8 cellular contexts compared by ENCODE assay signal in the genomic region with DNA sequence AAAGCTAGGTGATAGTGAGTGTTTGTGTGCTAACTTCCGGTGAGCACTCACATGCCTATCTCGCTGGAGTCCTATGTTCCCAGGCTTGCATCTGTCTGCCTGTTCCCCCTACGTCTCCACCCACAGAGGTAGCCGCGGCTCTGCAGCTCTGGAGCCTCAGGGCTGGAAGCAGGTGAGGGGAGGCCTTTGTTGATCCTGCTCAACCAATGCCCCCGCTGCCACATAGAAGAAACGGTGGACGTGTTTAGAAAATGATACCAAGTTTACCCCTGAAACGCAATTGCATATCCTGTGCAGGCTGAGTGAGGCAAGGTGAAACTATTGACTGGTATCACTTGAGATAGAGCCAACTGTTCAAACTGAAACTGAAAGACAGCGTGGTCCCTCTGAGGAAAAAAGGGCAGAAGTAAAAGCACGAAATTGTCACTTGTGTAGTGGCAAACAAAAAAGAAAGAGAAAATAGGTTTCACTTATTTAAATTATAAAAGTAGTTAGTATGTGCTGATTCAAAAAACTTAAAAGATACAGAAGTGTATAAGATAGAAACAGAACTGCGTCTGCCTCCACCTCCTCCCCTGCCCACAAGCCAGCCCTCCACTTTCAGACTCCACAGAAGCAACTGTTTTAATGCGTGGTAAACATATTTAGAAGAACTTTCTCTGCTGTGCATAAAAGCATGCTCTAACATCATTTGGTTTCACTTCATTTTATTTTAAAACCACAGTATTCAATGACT. TPM values are rescaled to one million over a fixed set of nuclear protein-coding genes. Genes with fewer than 3 reads are reported as not detected.
DNase-seq lines count a peak whose midpoint lies in the region; ATAC-seq and TF ChIP-seq lines count a peak whose summit lies in the region.

No MANE protein-coding gene starts in this region.

- H3K27me3 Mint-ChIP-seq in activated T-cell treated with anti-CD3 and anti-CD28 coated beads, Interleukin-2, amount 50 U/mL, for 4 hours (ENCODE audit: low read depth) = no peaks in the 10 kb centered on the region
- peaks cover 12% of the 10 kb centered on the region for H3K27me3 Mint-ChIP-seq in memory B cell

- H3K36me3 ChIP-seq in thyroid gland (no peaks in the 10 kb centered on the region), aorta (ENCODE audit: control insufficient read depth in 1 of 2, insufficient read depth in 2 of 2, low read length in 1 of 2) (no peaks in the 10 kb centered on the region)

- peaks cover 35% of the 10 kb centered on the region for H3K4me1 Mint-ChIP-seq in activated T-cell treated with anti-CD3 and anti-CD28 coated beads, Interleukin-2, amount 50 U/mL, for 4 hours (ENCODE audit: low read depth)
- H3K4me1 Mint-ChIP-seq in memory B cell = peaks cover 19% of the 10 kb centered on the region

- TF ChIP-seq POLR2A in thyroid gland (IDR thresholded peaks at IDR 0.05) = no peak

- peaks cover 6% of the 10 kb centered on the region for H3K9me3 Mint-ChIP-seq in activated T-cell treated with anti-CD3 and anti-CD28 coated beads, Interleukin-2, amount 50 U/mL, for 4 hours
- no peaks in the 10 kb centered on the region for H3K9me3 Mint-ChIP-seq in memory B cell

- no peak for TF ChIP-seq CTCF in thyroid gland (IDR thresholded peaks at IDR 0.05)

- H3K27me3 ChIP-seq in thyroid gland = no peaks in the 10 kb centered on the region
- H3K27me3 ChIP-seq in aorta (ENCODE audit: control insufficient read depth in 1 of 2, insufficient read depth in 2 of 2, low read length in 1 of 2) = no peaks in the 10 kb centered on the region

- 65 to 77% methylated on average over 13 of the region's 13 CpGs for WGBS in thyroid gland, 2 donors
- 82 to 86% methylated on average over 13 of the region's 13 CpGs for whole genome bisulfite sequencing in aorta, 2 donors

- no peak overlapping the region for H3K4me3 ChIP-seq in thyroid gland (replicated peaks in 1 of 3)
- no peak overlapping the region for H3K4me3 ChIP-seq in aorta (ENCODE audit: low read length in 2 of 2)

- peaks cover 0 to 20% of the 10 kb centered on the region in 2 donors for H3K4me1 ChIP-seq in thyroid gland
- no peaks in the 10 kb centered on the region for H3K4me1 ChIP-seq in aorta (ENCODE audit: control insufficient read depth in 1 of 2, insufficient read depth in 2 of 2, low read length in 2 of 2)

- H3K9me3 ChIP-seq in thyroid gland (no peaks in the 10 kb centered on the region), aorta (ENCODE audit: control insufficient read depth, low read length) (no peaks in the 10 kb centered on the region)

- peak; percentile 90 for DNase-seq in NCI-H2107 treated with DMSO at 0.1 percent for 48 hours (lab: John Stamatoyannopoulos, UW; ENCODE audit: unreplicated experiment)
- DNase-seq in activated T-cell treated with anti-CD3 and anti-CD28 coated beads, Interleukin-2, amount 50 U/mL, for 4 hours = peak; percentile 20
- DNase-seq in memory B cell (ENCODE audit: low spot score in 2 of 2) = peak; percentile 28 to 45
- peak in 1 of 2 donors; percentile 13 for DNase-seq in thyroid gland
- DNase-seq in aorta = no peak
- no peak for DNase-seq in pons (ENCODE audit: low spot score)

- intact Hi-C loops in thyroid gland (cut with DNase I) = no loop called here
- intact Hi-C loops in aorta (cut with DNase I) = loop anchor here (5.0 kb wide), 1 partner anchor 40 kb away; a partner anchor contains a TSS

- no peaks in the 10 kb centered on the region for H3K36me3 Mint-ChIP-seq in activated T-cell treated with anti-CD3 and anti-CD28 coated beads, Interleukin-2, amount 50 U/mL, for 4 hours (ENCODE audit: insufficient read depth)
- H3K36me3 Mint-ChIP-seq in memory B cell = peaks cover 2% of the 10 kb centered on the region

- ATAC-seq in GM18511 (IDR thresholded peaks at IDR 0.05; ENCODE audit: unreplicated experiment) = peak; percentile 98
- peak; percentile 97 for ATAC-seq in HG02642 (IDR thresholded peaks at IDR 0.05; ENCODE audit: poor library complexity, unreplicated experiment)
- ATAC-seq in activated T-cell treated with anti-CD3 and anti-CD28 coated beads, Interleukin-2, amount 50 U/mL, for 4 hours = peak; percentile 76 to 79
- ATAC-seq in memory B cell (ENCODE audit: low read depth) = peak; percentile 92
- ATAC-seq in aorta (ENCODE audit: low FRiP score) = no peak

- peak overlapping the region; percentile 56 for H3K27ac Mint-ChIP-seq in memory B cell

- peak overlapping the region; percentile 77 for H3K4me3 Mint-ChIP-seq in activated T-cell treated with anti-CD3 and anti-CD28 coated beads, Interleukin-2, amount 50 U/mL, for 4 hours
- H3K4me3 Mint-ChIP-seq in memory B cell = peak overlapping the region; percentile 79

- H3K27ac ChIP-seq in thyroid gland = peak overlapping the region; percentile 0 to 63 (median 34)
- H3K27ac ChIP-seq in aorta (ENCODE audit: low read depth in 1 of 2, low read length in 2 of 2) = no peak overlapping the region

RNA-seq across cellular contexts. Expression of a gene that starts 38.6 kb away (rescaled TPM):
- total RNA-seq in activated T-cell treated with anti-CD3 and anti-CD28 coated beads, Interleukin-2, amount 50 U/mL, for 4 hours = 10 to 100 TPM; 44.2 to 50.4 (median 48.3) TPM
- 10 to 100 TPM; 36.6 to 92.2 (median 56.3) TPM for total RNA-seq in thyroid gland
- 100 to 1,000 TPM; 145 to 232 TPM for total RNA-seq in aorta
- polyA plus RNA-seq in aorta = 10 to 100 TPM; 40.2 to 76.8 TPM

Comparison
In these comparisons a context has a peak if more than half of its experiments do, and no peak if none do; other contexts are left out.
1. DNase-seq: peak in NCI-H2107 treated with DMSO at 0.1 percent for 48 hours (single experiment), activated T-cell treated with anti-CD3 and anti-CD28 coated beads, Interleukin-2, amount 50 U/mL, for 4 hours (single experiment) and memory B cell (2 of 2); none in aorta (0 of 2) and pons (single experiment).
2. H3K27ac ChIP-seq: peak in thyroid gland (3 of 3); none in aorta (0 of 2).